13 cellular contexts compared by ENCODE assay signal in genomic region chr11:35116762-35117588, GRCh38. TPM values are rescaled to one million over a fixed set of nuclear protein-coding genes. Genes with fewer than 3 reads are reported as not detected.
A peak's percentile ranks its signal among the peaks of the same experiment; 100 is the strongest.
DNase-seq lines count a peak whose midpoint lies in the region; ATAC-seq and TF ChIP-seq lines count a peak whose summit lies in the region.
"Had no signal": no experiment of that assay in that cellular context is flagged by ENCODE, and none has a peak within 500 bp of the region (broad histone marks: within the 10 kb centered on the region; RNA-seq: fewer than 3 reads in every experiment).

No MANE protein-coding gene starts in this region.

- DNase-seq in NCI-H1105 treated with DMSO at 0.1 percent for 48 hours (lab: John Stamatoyannopoulos, UW) (peak; percentile 9), NCI-H1105 (lab: John Stamatoyannopoulos, UW) (no peak), breast epithelium (ENCODE audit: low spot score in 2 of 2) (no peak), left kidney (ENCODE audit: low read depth, low spot score) (peak; percentile 23), superior temporal gyrus (ENCODE audit: extremely low spot score) (peak; percentile 23), NK-92 (lab: John Stamatoyannopoulos, UW; ENCODE audit: unreplicated experiment) (no peak), endothelial cell (ENCODE audit: low spot score) (no peak)
- DNase-seq: activated CD4-positive, alpha-beta T cell treated with anti-CD3 and anti-CD28 coated beads, Interleukin-2, amount 50 U/mL, for 1 hour; activated gamma-delta T cell; cerebellar nuclear complex; kidney glomerular epithelial cell; stimulated activated CD4-positive, alpha-beta T cell treated with anti-CD3 and anti-CD28 coated beads, Interleukin-4, amount 100 ng/mL, for 1 hour had no signal

- H3K9me3 ChIP-seq in breast epithelium: no peaks in the 10 kb centered on the region

- H3K27ac Mint-ChIP-seq in endothelial cell (ENCODE audit: unreplicated experiment): no peak overlapping the region

- TF ChIP-seq CTCF in breast epithelium (IDR thresholded peaks at IDR 0.05): no peak
- no peak for TF ChIP-seq CTCF in endothelial cell (IDR thresholded peaks at IDR 0.05; ENCODE audit: unreplicated experiment)

- H3K4me3 Mint-ChIP-seq in endothelial cell (ENCODE audit: unreplicated experiment): no peak overlapping the region

- no peaks in the 10 kb centered on the region for H3K36me3 ChIP-seq in breast epithelium

- TF ChIP-seq POLR2A in breast epithelium (IDR thresholded peaks at IDR 0.05): no peak

- H3K9me3 Mint-ChIP-seq in endothelial cell (ENCODE audit: unreplicated experiment): no peaks in the 10 kb centered on the region

- no peaks in the 10 kb centered on the region for H3K27me3 Mint-ChIP-seq in endothelial cell (ENCODE audit: unreplicated experiment)

- peak overlapping the region; percentile 15 to 40 for H3K27ac ChIP-seq in breast epithelium

- no peak for ATAC-seq in HG03342 (IDR thresholded peaks at IDR 0.05; ENCODE audit: unreplicated experiment)

- intact Hi-C loops in breast epithelium (cut with DNase I; ENCODE audit: low total_unique reads): no loop called here

- H3K4me1 ChIP-seq in breast epithelium: no peaks in the 10 kb centered on the region

- no peaks in the 10 kb centered on the region for H3K27me3 ChIP-seq in breast epithelium

- no peaks in the 10 kb centered on the region for H3K36me3 Mint-ChIP-seq in endothelial cell (ENCODE audit: low read depth, unreplicated experiment)

- H3K4me3 ChIP-seq in breast epithelium: no peak overlapping the region

- H3K4me1 Mint-ChIP-seq in endothelial cell (ENCODE audit: unreplicated experiment): peaks cover 5% of the 10 kb centered on the region

RNA-seq across cellular contexts. Expression of gene CD44, which starts 22.0 kb away (rescaled TPM):
- 100 to 1,000 TPM; 255 to 348 (median 269) TPM for total RNA-seq in breast epithelium
- 155 TPM for total RNA-seq in endothelial cell (ENCODE audit: unreplicated experiment)

Comparison
In these comparisons a context has a peak if more than half of its experiments do, and no peak if none do; other contexts are left out.
1. DNase-seq: peak in NCI-H1105 treated with DMSO at 0.1 percent for 48 hours (single experiment), left kidney (single experiment) and superior temporal gyrus (single experiment); none in NCI-H1105 (single experiment), breast epithelium (0 of 2), NK-92 (single experiment) and endothelial cell (single experiment).